In the genomic region with DNA sequence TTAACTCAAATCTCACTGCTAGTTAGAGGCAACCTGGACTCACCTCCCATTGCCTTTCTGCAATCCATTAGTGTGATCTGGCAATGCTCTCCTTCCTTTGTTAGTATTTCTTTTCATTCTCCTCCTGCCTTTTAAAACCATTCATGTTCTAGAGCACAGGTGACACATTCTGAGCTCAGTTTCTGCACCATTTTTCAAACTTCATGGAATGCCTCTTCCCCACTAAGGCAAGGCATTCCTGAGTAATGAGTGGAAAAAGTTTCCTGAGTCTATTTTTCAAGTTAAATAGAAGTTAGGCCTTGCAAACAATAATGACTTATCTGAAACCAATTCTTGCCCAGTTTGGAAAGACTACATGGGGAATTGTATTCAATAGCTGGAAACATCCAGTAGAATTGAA, we compare ENCODE assay signal across 16 cellular contexts.
DNase-seq lines count a peak whose midpoint lies in the region; ATAC-seq, FAIRE-seq and TF ChIP-seq lines count a peak whose summit lies in the region.
"Had no signal": no experiment of that assay in that cellular context is flagged by ENCODE, and none has a peak within 500 bp of the region (broad histone marks: within the 10 kb centered on the region; RNA-seq: fewer than 3 reads in every experiment).

No MANE protein-coding gene starts in this region.

- dilution Hi-C loops in mammary epithelial cell (cut with HindIII; ENCODE audit: low sequenced_read_pairs) (no loop called here), keratinocyte (cut with MboI; ENCODE audit: extremely low pct_ligation_motif_present, low sequenced_read_pairs) (no loop called here)

- H3K27me3 ChIP-seq in mammary epithelial cell (ENCODE audit: insufficient read depth, low read length), result no peaks in the 10 kb centered on the region
- H3K27me3 ChIP-seq in bronchial epithelial cell (ENCODE audit: control insufficient read depth, insufficient read depth, low read length), result no peaks in the 10 kb centered on the region
- H3K27me3 ChIP-seq in keratinocyte (ENCODE audit: control insufficient read depth, extremely low read depth, insufficient read depth, low read length), result no peaks in the 10 kb centered on the region
- H3K27me3 ChIP-seq: BLaER1 had no signal

- no peak overlapping the region for H3K9ac ChIP-seq in mammary epithelial cell (ENCODE audit: insufficient read depth, low read length)
- H3K9ac ChIP-seq in keratinocyte (ENCODE audit: control insufficient read depth, extremely low read depth, insufficient read depth, low read length), result peak overlapping the region; percentile 19
- H3K9ac ChIP-seq: BLaER1, GM23248 had no signal

- no peak for TF ChIP-seq CTCF in mammary epithelial cell (conservative IDR thresholded peaks at IDR 0.05 in 1 of 2, IDR thresholded peaks at IDR 0.05 in 1 of 2; ENCODE audit: extremely low read depth in 1 of 2, insufficient read depth in 1 of 2, low read depth in 1 of 2, low read length in 2 of 2)
- TF ChIP-seq CTCF in MCF 10A (IDR thresholded peaks at IDR 0.05; ENCODE audit: unreplicated experiment), result no peak
- no peak for TF ChIP-seq CTCF in bronchial epithelial cell (IDR thresholded peaks at IDR 0.05; ENCODE audit: insufficient read depth, low read length, severe bottlenecking)
- no peak for TF ChIP-seq CTCF in keratinocyte (optimal IDR thresholded peaks at IDR 0.05 in 1 of 3, IDR thresholded peaks at IDR 0.05 in 1 of 3, conservative IDR thresholded peaks at IDR 0.05 in 1 of 3; ENCODE audit: extremely low read depth in 1 of 3, insufficient read depth in 2 of 3, low read length in 3 of 3)

- in situ Hi-C loops in mammary epithelial cell (cut with MboI; ENCODE audit: low sequenced_read_pairs in 2 of 2), result no loop called here

- ATAC-seq in GM21786 (IDR thresholded peaks at IDR 0.05; ENCODE audit: unreplicated experiment), result no peak
- ATAC-seq: HCT116 had no signal

- no peaks in the 10 kb centered on the region for H3K9me1 ChIP-seq in keratinocyte (ENCODE audit: control insufficient read depth, extremely low read depth, insufficient read depth, low read length)

- H3K4me3 ChIP-seq in mammary epithelial cell (replicated peaks in 1 of 3; ENCODE audit: insufficient read depth in 1 of 3, low read depth in 2 of 3, low read length in 3 of 3), result no peak overlapping the region
- no peak overlapping the region for H3K4me3 ChIP-seq in bronchial epithelial cell (ENCODE audit: low read depth, low read length)
- no peak overlapping the region for H3K4me3 ChIP-seq in keratinocyte (ENCODE audit: control insufficient read depth in 2 of 3, extremely low read depth in 1 of 3, insufficient read depth in 2 of 3, low read depth in 1 of 3, low read length in 3 of 3)
- H3K4me3 ChIP-seq: BLaER1, GM23248 had no signal

- DNase-seq in mammary epithelial cell, result peak; percentile 63
- no peak for DNase-seq in MCF 10A (ENCODE audit: unreplicated experiment)
- peak; percentile 90 for DNase-seq in bronchial epithelial cell (ENCODE audit: low read depth)
- DNase-seq in keratinocyte (ENCODE audit: low read depth, low spot score), result peak; percentile 54
- no peak for DNase-seq in inferior parietal cortex (ENCODE audit: extremely low spot score)
- DNase-seq in caudate nucleus (lab: John Stamatoyannopoulos, UW), result no peak
- no peak for DNase-seq in NCI-H187 (lab: John Stamatoyannopoulos, UW)
- DNase-seq: 8988T; AML-193; Caco-2; CD8-positive, alpha-beta memory T cell; GM23248 had no signal

- peak overlapping the region; percentile 2 for H3K4me2 ChIP-seq in mammary epithelial cell (ENCODE audit: insufficient read depth, low read depth, low read length)
- H3K4me2 ChIP-seq in keratinocyte (ENCODE audit: control insufficient read depth, extremely low read depth, insufficient read depth, low read depth, low read length), result peak overlapping the region; percentile 54
- H3K4me2 ChIP-seq: BLaER1 had no signal

- no peaks in the 10 kb centered on the region for H4K20me1 ChIP-seq in mammary epithelial cell (ENCODE audit: insufficient read depth, low read length)
- no peaks in the 10 kb centered on the region for H4K20me1 ChIP-seq in keratinocyte (ENCODE audit: control insufficient read depth, extremely low read depth, insufficient read depth, low read length)
- H4K20me1 ChIP-seq: BLaER1 had no signal

- H3K9me3 Mint-ChIP-seq in MCF 10A (ENCODE audit: unreplicated experiment), result peaks cover 8% of the 10 kb centered on the region

- H3K36me3 Mint-ChIP-seq in MCF 10A (ENCODE audit: insufficient read depth, unreplicated experiment), result peaks cover 6% of the 10 kb centered on the region

- intact Hi-C loops in mammary epithelial cell (cut with micrococcal nuclease), result loop anchor here (5.0 kb wide), 1 partner anchor 1002 kb away; a partner anchor contains a TSS
- intact Hi-C loops in MCF 10A (cut with micrococcal nuclease), result no loop called here

- CTCF ChIA-PET in mammary epithelial cell (lab: Charles Lee; ENCODE audit: low non-redundant PET) (interaction anchor here (0.6 to 0.8 kb wide), 3 partner anchors 20 to 224 kb away, joined by 3 to 10 read pairs (median 3); no protein-coding TSS in a partner anchor), MCF 10A (lab: Yijun Ruan, JAX) (interaction anchor here (0.6 to 0.8 kb wide), 2 partner anchors 8 to 80 kb away, joined by 3 read pairs; no protein-coding TSS in a partner anchor)

- H3K79me2 ChIP-seq in mammary epithelial cell (ENCODE audit: insufficient read depth, low read length) (no peaks in the 10 kb centered on the region), keratinocyte (ENCODE audit: control insufficient read depth, insufficient read depth, low read length) (no peaks in the 10 kb centered on the region)

- H2AFZ ChIP-seq in mammary epithelial cell (ENCODE audit: low read depth, low read length) (peak overlapping the region; percentile 41), keratinocyte (ENCODE audit: control insufficient read depth, low read length) (peak overlapping the region; percentile 48)
- H2AFZ ChIP-seq: GM23248 had no signal

- H3K4me3 Mint-ChIP-seq in MCF 10A (ENCODE audit: unreplicated experiment), result no peak overlapping the region
- H3K4me3 Mint-ChIP-seq: CD8-positive, alpha-beta memory T cell had no signal

- H3K27ac ChIP-seq in mammary epithelial cell (ENCODE audit: insufficient read depth, low read depth, low read length) (peak overlapping the region; percentile 49), keratinocyte (ENCODE audit: control insufficient read depth, insufficient read depth, low read length) (peak overlapping the region; percentile 81), caudate nucleus (ENCODE audit: low read depth, low read length) (no peak overlapping the region)
- H3K27ac ChIP-seq: BLaER1, GM23248 had no signal

- H3K36me3 ChIP-seq in mammary epithelial cell (ENCODE audit: insufficient read depth, low read length), result no peaks in the 10 kb centered on the region
- no peaks in the 10 kb centered on the region for H3K36me3 ChIP-seq in bronchial epithelial cell (ENCODE audit: control insufficient read depth, insufficient read depth, low read length)
- no peaks in the 10 kb centered on the region for H3K36me3 ChIP-seq in keratinocyte (ENCODE audit: control insufficient read depth in 2 of 2, extremely low read depth in 1 of 2, insufficient read depth in 2 of 2, low read length in 2 of 2)
- H3K36me3 ChIP-seq: BLaER1 had no signal

- H3K27me3 Mint-ChIP-seq in MCF 10A (ENCODE audit: insufficient read depth, unreplicated experiment), result no peaks in the 10 kb centered on the region

- no peak overlapping the region for H3K27ac Mint-ChIP-seq in MCF 10A (ENCODE audit: low read depth, unreplicated experiment)

- H3K4me1 Mint-ChIP-seq in MCF 10A (ENCODE audit: insufficient read depth, unreplicated experiment), result peaks cover 26% of the 10 kb centered on the region

- FAIRE-seq in bronchial epithelial cell (lab: Jason Lieb, UNC) (no peak), keratinocyte (lab: Jason Lieb, UNC) (peak; percentile 81)
- FAIRE-seq: H54 had no signal

- BruUV-seq in mammary epithelial cell (replicated peaks; lab: Mats Ljungman, UMichigan) (no TSS peak), MCF 10A (replicated peaks; lab: Mats Ljungman, UMichigan) (no TSS peak)

- no peaks in the 10 kb centered on the region for H3K9me3 ChIP-seq in mammary epithelial cell (replicated peaks; ENCODE audit: insufficient read depth, low read length)
- H3K9me3 ChIP-seq in keratinocyte (ENCODE audit: control insufficient read depth, low read depth, low read length), result no peaks in the 10 kb centered on the region
- H3K9me3 ChIP-seq: Caco-2 had no signal

- H3K4me1 ChIP-seq in mammary epithelial cell (ENCODE audit: insufficient read depth, low read length) (peaks cover 11% of the 10 kb centered on the region), keratinocyte (ENCODE audit: control insufficient read depth, extremely low read depth, insufficient read depth, low read length) (peaks cover 15% of the 10 kb centered on the region)
- H3K4me1 ChIP-seq: Caco-2 had no signal

- POLR2A ChIA-PET in MCF 10A (lab: Yijun Ruan, JAX), result interaction anchor here (0.6 to 0.8 kb wide), 3 partner anchors 59 to 353 kb away, joined by 3 read pairs; no protein-coding TSS in a partner anchor

Comparison
In these comparisons a context has a peak if more than half of its experiments do, and no peak if none do; other contexts are left out.
1. DNase-seq: peak in mammary epithelial cell (single experiment), bronchial epithelial cell (single experiment) and keratinocyte (single experiment); none in MCF 10A (single experiment), inferior parietal cortex (single experiment), caudate nucleus (0 of 61) and NCI-H187 (0 of 2).